27 cellular contexts compared by ENCODE assay signal in the genomic region with DNA sequence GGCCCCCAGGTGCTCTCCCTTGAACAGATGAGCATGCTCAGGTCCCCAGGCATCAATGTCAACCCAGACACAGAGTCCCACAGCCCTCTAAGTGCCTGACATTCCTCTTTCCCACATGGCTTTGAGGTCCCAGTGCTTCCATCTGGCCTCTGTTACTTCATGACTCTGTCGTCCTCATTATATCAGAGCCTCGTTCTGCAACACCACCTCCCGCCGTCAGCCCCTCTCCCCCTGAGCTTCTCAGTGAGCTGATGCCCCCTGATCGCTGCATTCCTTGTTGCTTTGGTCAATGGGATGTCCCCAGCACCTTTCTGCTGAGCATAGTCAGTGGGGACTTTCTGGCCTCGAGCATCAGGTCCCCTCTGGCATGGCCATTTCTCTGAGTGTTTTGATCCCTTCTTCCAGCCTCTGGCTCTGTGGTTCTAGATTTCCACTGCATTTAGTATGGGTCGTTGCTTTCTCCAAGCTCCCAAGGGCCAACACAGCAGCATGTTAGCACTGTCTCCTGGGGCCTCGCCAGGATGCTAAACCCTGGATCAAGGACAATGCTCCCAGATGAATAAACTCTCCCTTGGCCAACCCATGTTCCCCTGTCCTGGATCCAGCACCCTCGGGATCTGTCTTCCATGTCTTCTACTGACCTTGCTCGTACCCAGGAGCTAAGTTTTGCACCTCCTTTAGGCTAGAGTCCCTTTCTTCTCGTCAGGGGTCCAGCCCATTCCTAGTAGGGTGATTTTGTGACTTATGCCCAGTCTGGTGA.
"Had no signal": no experiment of that assay in that cellular context is flagged by ENCODE, and none has a peak within 500 bp of the region (broad histone marks: within the 10 kb centered on the region; RNA-seq: fewer than 3 reads in every experiment).

No MANE protein-coding gene starts in this region.

- H3K36me3 ChIP-seq: brain microvascular endothelial cell, ovary, prostate gland, stomach, thyroid gland, upper lobe of right lung had no signal

- H3K27me3 ChIP-seq: brain microvascular endothelial cell, ovary, stomach, thyroid gland, upper lobe of right lung had no signal

- H3K4me3 Mint-ChIP-seq: activated CD4-positive, alpha-beta T cell treated with anti-CD3 and anti-CD28 coated beads for 36 hours; activated CD8-positive, alpha-beta T cell treated with anti-CD3 and anti-CD28 coated beads, Interleukin-2, amount 10 ng/mL, durations not matched to agents 7 days and 5 days; activated naive CD4-positive, alpha-beta T cell treated with anti-CD3 and anti-CD28 coated beads, Interleukin-2, amount 10 ng/mL, durations not matched to agents 7 days and 5 days; activated naive CD8-positive, alpha-beta T cell treated with anti-CD3 and anti-CD28 coated beads, Interleukin-2, amount 10 ng/mL, durations not matched to agents 7 days and 5 days; activated T-cell treated with anti-CD3 and anti-CD28 coated beads, Interleukin-2, amount 50 U/mL, for 24 hours; memory B cell; naive thymus-derived CD8-positive, alpha-beta T cell; stimulated activated naive B cell treated with anti-CD40 and anti-IgM and Interleukin-4, amounts not matched to agents 10 μg/mL and 1 μg/mL and 100 μg/mL, for 72 hours had no signal

- H3K4me1 Mint-ChIP-seq: activated CD4-positive, alpha-beta T cell treated with anti-CD3 and anti-CD28 coated beads for 36 hours; activated naive CD4-positive, alpha-beta T cell treated with anti-CD3 and anti-CD28 coated beads, Interleukin-2, amount 10 ng/mL, durations not matched to agents 7 days and 5 days; activated naive CD8-positive, alpha-beta T cell treated with anti-CD3 and anti-CD28 coated beads, Interleukin-2, amount 10 ng/mL, durations not matched to agents 7 days and 5 days; memory B cell; stimulated activated naive B cell treated with anti-CD40 and anti-IgM and Interleukin-4, amounts not matched to agents 10 μg/mL and 1 μg/mL and 100 μg/mL, for 72 hours had no signal

- DNase-seq: activated CD4-positive, alpha-beta T cell treated with anti-CD3 and anti-CD28 coated beads for 36 hours; activated CD4-positive, CD25-positive, alpha-beta regulatory T cell; activated CD8-positive, alpha-beta T cell treated with anti-CD3 and anti-CD28 coated beads, Interleukin-2, amount 10 ng/mL, durations not matched to agents 7 days and 5 days; activated gamma-delta T cell; activated naive CD4-positive, alpha-beta T cell treated with anti-CD3 and anti-CD28 coated beads, Interleukin-2, amount 10 ng/mL, durations not matched to agents 7 days and 5 days; activated naive CD8-positive, alpha-beta T cell treated with anti-CD3 and anti-CD28 coated beads, Interleukin-2, amount 10 ng/mL, durations not matched to agents 7 days and 5 days; activated T-cell treated with anti-CD3 and anti-CD28 coated beads, Interleukin-2, amount 50 U/mL, for 24 hours; brain microvascular endothelial cell; caudate nucleus; dermis blood vessel endothelial cell; effector CD8-positive, alpha-beta T cell; erythroblast; hippocampal formation; kidney; left colon; midbrain; naive thymus-derived CD8-positive, alpha-beta T cell; retina; stimulated activated CD4-positive, alpha-beta T cell treated with anti-CD3 and anti-CD28 coated beads, Interleukin-15, amount 100 ng/mL, for 24 hours; stimulated activated CD4-positive, alpha-beta T cell treated with anti-CD3 and anti-CD28 coated beads, Interleukin-2, amount 100 ng/mL, for 24 hours; stimulated activated naive B cell treated with anti-CD40 and anti-IgM and Interleukin-4, amounts not matched to agents 10 μg/mL and 1 μg/mL and 100 μg/mL, for 72 hours; stomach; thyroid gland; upper lobe of right lung had no signal

- H3K36me3 Mint-ChIP-seq: activated naive CD4-positive, alpha-beta T cell treated with anti-CD3 and anti-CD28 coated beads, Interleukin-2, amount 10 ng/mL, durations not matched to agents 7 days and 5 days; activated naive CD8-positive, alpha-beta T cell treated with anti-CD3 and anti-CD28 coated beads, Interleukin-2, amount 10 ng/mL, durations not matched to agents 7 days and 5 days; memory B cell; naive thymus-derived CD8-positive, alpha-beta T cell; stimulated activated naive B cell treated with anti-CD40 and anti-IgM and Interleukin-4, amounts not matched to agents 10 μg/mL and 1 μg/mL and 100 μg/mL, for 72 hours had no signal

- H3K4me1 ChIP-seq: prostate gland, thyroid gland had no signal

- ATAC-seq: activated CD4-positive, alpha-beta T cell treated with anti-CD3 and anti-CD28 coated beads for 36 hours; activated CD8-positive, alpha-beta T cell treated with anti-CD3 and anti-CD28 coated beads, Interleukin-2, amount 10 ng/mL, durations not matched to agents 7 days and 5 days; left colon; naive thymus-derived CD8-positive, alpha-beta T cell; stimulated activated naive B cell treated with anti-CD40 and anti-IgM and Interleukin-4, amounts not matched to agents 10 μg/mL and 1 μg/mL and 100 μg/mL, for 72 hours; upper lobe of right lung had no signal

- H3K27me3 Mint-ChIP-seq: activated naive CD4-positive, alpha-beta T cell treated with anti-CD3 and anti-CD28 coated beads, Interleukin-2, amount 10 ng/mL, durations not matched to agents 7 days and 5 days; memory B cell had no signal

- H3K27ac ChIP-seq: brain microvascular endothelial cell, ovary, prostate gland, stomach, thyroid gland, upper lobe of right lung had no signal

- H3K9me3 Mint-ChIP-seq: activated naive CD4-positive, alpha-beta T cell treated with anti-CD3 and anti-CD28 coated beads, Interleukin-2, amount 10 ng/mL, durations not matched to agents 7 days and 5 days; activated naive CD8-positive, alpha-beta T cell treated with anti-CD3 and anti-CD28 coated beads, Interleukin-2, amount 10 ng/mL, durations not matched to agents 7 days and 5 days; activated T-cell treated with anti-CD3 and anti-CD28 coated beads, Interleukin-2, amount 50 U/mL, for 24 hours; memory B cell; naive thymus-derived CD8-positive, alpha-beta T cell; stimulated activated naive B cell treated with anti-CD40 and anti-IgM and Interleukin-4, amounts not matched to agents 10 μg/mL and 1 μg/mL and 100 μg/mL, for 72 hours had no signal

- H3K4me3 ChIP-seq: ovary, prostate gland, stomach, thyroid gland, upper lobe of right lung had no signal

- H3K27ac Mint-ChIP-seq: activated CD4-positive, alpha-beta T cell treated with anti-CD3 and anti-CD28 coated beads for 36 hours; activated CD8-positive, alpha-beta T cell treated with anti-CD3 and anti-CD28 coated beads, Interleukin-2, amount 10 ng/mL, durations not matched to agents 7 days and 5 days; activated naive CD4-positive, alpha-beta T cell treated with anti-CD3 and anti-CD28 coated beads, Interleukin-2, amount 10 ng/mL, durations not matched to agents 7 days and 5 days; activated naive CD8-positive, alpha-beta T cell treated with anti-CD3 and anti-CD28 coated beads, Interleukin-2, amount 10 ng/mL, durations not matched to agents 7 days and 5 days; activated T-cell treated with anti-CD3 and anti-CD28 coated beads, Interleukin-2, amount 50 U/mL, for 24 hours; memory B cell; naive thymus-derived CD8-positive, alpha-beta T cell; stimulated activated naive B cell treated with anti-CD40 and anti-IgM and Interleukin-4, amounts not matched to agents 10 μg/mL and 1 μg/mL and 100 μg/mL, for 72 hours had no signal

- H3K9me3 ChIP-seq: ovary, prostate gland, stomach, thyroid gland, upper lobe of right lung had no signal
